ENCODE assay signal across 31 cellular contexts in the genomic region with DNA sequence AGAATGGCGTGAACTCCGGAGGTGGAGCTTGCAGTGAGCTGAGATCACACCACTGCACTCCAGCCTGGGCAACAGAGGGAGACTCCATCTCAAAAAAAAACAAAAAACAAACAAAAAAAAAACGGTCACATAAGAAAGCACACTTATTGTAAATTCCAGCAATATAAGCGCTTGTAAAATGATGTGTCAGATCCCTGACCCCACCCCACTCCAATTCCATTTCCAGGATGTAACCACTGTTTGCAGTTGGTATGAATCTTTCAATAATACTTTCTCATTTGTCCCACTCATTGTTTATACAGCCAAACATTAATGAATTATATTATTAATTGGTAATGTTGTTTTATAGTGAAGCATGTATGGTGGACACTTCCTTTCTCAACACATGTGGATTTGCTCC. TPM values are rescaled to one million over a fixed set of nuclear protein-coding genes. Genes with fewer than 3 reads are reported as not detected.
DNase-seq lines count a peak whose midpoint lies in the region; ATAC-seq, FAIRE-seq and TF ChIP-seq lines count a peak whose summit lies in the region.
"Had no signal": no experiment of that assay in that cellular context is flagged by ENCODE, and none has a peak within 500 bp of the region (broad histone marks: within the 10 kb centered on the region; RNA-seq: fewer than 3 reads in every experiment).

No MANE protein-coding gene starts in this region.

- CTCF ChIA-PET in A549 (lab: Yijun Ruan, JAX): interaction anchor here (2.3 to 2.8 kb wide), 5 partner anchors 15 to 104 kb away, joined by 7 to 23 read pairs (median 14); partner anchors contain the start of gene CEACAM1

- no peak overlapping the region for H3K27ac ChIP-seq in A549
- no peak overlapping the region for H3K27ac ChIP-seq in osteoblast (ENCODE audit: low read depth, low read length)
- H3K27ac ChIP-seq: 22Rv1, BLaER1 had no signal

- peaks cover 34% of the 10 kb centered on the region for H3K27me3 ChIP-seq in osteoblast (ENCODE audit: insufficient read depth, low read length)
- H3K27me3 ChIP-seq: BE2C had no signal

- TF ChIP-seq POLR2A in A549 (IDR thresholded peaks at IDR 0.05; ENCODE audit: low read length): no peak

- ATAC-seq in A549 (no peak), left colon (peak; percentile 60), GM18519 (IDR thresholded peaks at IDR 0.05; ENCODE audit: low FRiP score, unreplicated experiment) (no peak), HG03432 (IDR thresholded peaks at IDR 0.05; ENCODE audit: unreplicated experiment) (no peak)
- ATAC-seq: GM12878 had no signal

- no peak overlapping the region for H3K4me3 ChIP-seq in A549
- no peak overlapping the region for H3K4me3 ChIP-seq in osteoblast (ENCODE audit: insufficient read depth, low read length)
- H3K4me3 ChIP-seq: BLaER1, GM12878 had no signal

- no peak for TF ChIP-seq CTCF in A549 (IDR thresholded peaks at IDR 0.05)
- TF ChIP-seq CTCF in osteoblast (IDR thresholded peaks at IDR 0.05; ENCODE audit: extremely low read depth, low read depth, low read length): no peak

- POLR2A ChIA-PET in A549 (lab: Yijun Ruan, JAX): no interaction called here

- no peak overlapping the region for H2AFZ ChIP-seq in osteoblast (ENCODE audit: low read length)

- H3K4me1 ChIP-seq in A549 (no peaks in the 10 kb centered on the region), osteoblast (ENCODE audit: insufficient read depth, low read length) (no peaks in the 10 kb centered on the region)
- H3K4me1 ChIP-seq: BE2C had no signal

- no peak for TF ChIP-seq EP300 in A549 (IDR thresholded peaks at IDR 0.05)

- intact Hi-C loops in left colon (cut with DNase I, micrococcal nuclease): no loop called here

- 63% methylated on average over 4 of the region's 4 CpGs for WGBS in A549 (ENCODE audit: missing lambda C conversion rate)

- FAIRE-seq in A549 (lab: Jason Lieb, UNC): peak; percentile 63
- FAIRE-seq: GM12878, GM12892, GM18507, GM19239 had no signal

- H3K79me2 ChIP-seq in osteoblast (ENCODE audit: insufficient read depth, low read length): no peaks in the 10 kb centered on the region

- no peak for DNase-seq in A549 (ENCODE audit: low read depth in 1 of 2, low spot score in 1 of 2)
- peak; percentile 35 for DNase-seq in LoVo (ENCODE audit: low spot score)
- DNase-seq in left colon: no peak
- peak; percentile 82 for DNase-seq in osteoblast (ENCODE audit: insufficient read length, low spot score, missing footprints)
- no peak for DNase-seq in midbrain (lab: John Stamatoyannopoulos, UW)
- DNase-seq: ACHN; BE2C; C1 segment of cervical spinal cord; CD4-positive, alpha-beta memory T cell; CD4-positive, CD25-positive, alpha-beta regulatory T cell; CD8-positive, alpha-beta memory T cell; COR-L47; DMS 273 treated with DMSO at 0.1 percent for 48 hours; DMS153; DMS79; DND-41; EL; GDM1 had no signal

- H3K9me3 ChIP-seq in A549: peaks cover 6% of the 10 kb centered on the region; the same call in 2 of the 3 replicates
- no peaks in the 10 kb centered on the region for H3K9me3 ChIP-seq in osteoblast (ENCODE audit: low read depth, low read length)
- H3K9me3 ChIP-seq: BE2C had no signal

- no peak overlapping the region for H3K4me2 ChIP-seq in A549
- no peak overlapping the region for H3K4me2 ChIP-seq in osteoblast (ENCODE audit: insufficient read depth, low read length)
- H3K4me2 ChIP-seq: BLaER1 had no signal

- H3K36me3 ChIP-seq in osteoblast (ENCODE audit: insufficient read depth, low read length): no peaks in the 10 kb centered on the region
- H3K36me3 ChIP-seq: BE2C, BLaER1 had no signal

- TF ChIP-seq RAD21 in A549 (conservative IDR thresholded peaks at IDR 0.05 in 1 of 2, IDR thresholded peaks at IDR 0.05 in 1 of 2): no peak

- no peaks in the 10 kb centered on the region for H4K20me1 ChIP-seq in osteoblast (ENCODE audit: insufficient read depth, low read length)

TF ChIP-seq in A549, 52 proteins besides CTCF, POLR2A, EP300 and RAD21:
- TF ChIP-seq SREBF2 (IDR thresholded peaks at IDR 0.05) (no peak), PHF8 (IDR thresholded peaks at IDR 0.05; ENCODE audit: borderline replicate concordance, low read depth) (no peak), HEYL (CRISPR knock-in tag; IDR thresholded peaks at IDR 0.05) (no peak), JUN (IDR thresholded peaks at IDR 0.05) (no peak)
- TF ChIP-seq, protein P1, sequence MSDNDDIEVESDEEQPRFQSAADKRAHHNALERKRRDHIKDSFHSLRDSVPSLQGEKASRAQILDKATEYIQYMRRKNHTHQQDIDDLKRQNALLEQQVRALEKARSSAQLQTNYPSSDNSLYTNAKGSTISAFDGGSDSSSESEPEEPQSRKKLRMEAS (IDR thresholded peaks at IDR 0.05): no peak
- TF ChIP-seq, protein P2, sequence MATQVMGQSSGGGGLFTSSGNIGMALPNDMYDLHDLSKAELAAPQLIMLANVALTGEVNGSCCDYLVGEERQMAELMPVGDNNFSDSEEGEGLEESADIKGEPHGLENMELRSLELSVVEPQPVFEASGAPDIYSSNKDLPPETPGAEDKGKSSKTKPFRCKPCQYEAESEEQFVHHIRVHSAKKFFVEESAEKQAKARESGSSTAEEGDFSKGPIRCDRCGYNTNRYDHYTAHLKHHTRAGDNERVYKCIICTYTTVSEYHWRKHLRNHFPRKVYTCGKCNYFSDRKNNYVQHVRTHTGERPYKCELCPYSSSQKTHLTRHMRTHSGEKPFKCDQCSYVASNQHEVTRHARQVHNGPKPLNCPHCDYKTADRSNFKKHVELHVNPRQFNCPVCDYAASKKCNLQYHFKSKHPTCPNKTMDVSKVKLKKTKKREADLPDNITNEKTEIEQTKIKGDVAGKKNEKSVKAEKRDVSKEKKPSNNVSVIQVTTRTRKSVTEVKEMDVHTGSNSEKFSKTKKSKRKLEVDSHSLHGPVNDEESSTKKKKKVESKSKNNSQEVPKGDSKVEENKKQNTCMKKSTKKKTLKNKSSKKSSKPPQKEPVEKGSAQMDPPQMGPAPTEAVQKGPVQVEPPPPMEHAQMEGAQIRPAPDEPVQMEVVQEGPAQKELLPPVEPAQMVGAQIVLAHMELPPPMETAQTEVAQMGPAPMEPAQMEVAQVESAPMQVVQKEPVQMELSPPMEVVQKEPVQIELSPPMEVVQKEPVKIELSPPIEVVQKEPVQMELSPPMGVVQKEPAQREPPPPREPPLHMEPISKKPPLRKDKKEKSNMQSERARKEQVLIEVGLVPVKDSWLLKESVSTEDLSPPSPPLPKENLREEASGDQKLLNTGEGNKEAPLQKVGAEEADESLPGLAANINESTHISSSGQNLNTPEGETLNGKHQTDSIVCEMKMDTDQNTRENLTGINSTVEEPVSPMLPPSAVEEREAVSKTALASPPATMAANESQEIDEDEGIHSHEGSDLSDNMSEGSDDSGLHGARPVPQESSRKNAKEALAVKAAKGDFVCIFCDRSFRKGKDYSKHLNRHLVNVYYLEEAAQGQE (IDR thresholded peaks at IDR 0.05): no peak

RNA-seq across cellular contexts. Expression of gene CEACAM1, which starts 15.9 kb away (rescaled TPM):
- polyA plus RNA-seq in A549 (2011; rRNA removed) (8.9 and 10.1 TPM in 2 replicates), A549 (2017; fragmentation: RNase III; extraction: RNeasy Plus Mini Kit Qiagen cat#74134 plus additional on column Dnase treatment) (0.43 to 0.88 TPM (median 0.52 TPM) in 3 replicates)
- 0.54 and 0.87 TPM in 2 replicates for polyA plus RNA-seq in A549 (2012; cell fraction: cytosol; rRNA removed)
- 0.91 TPM in 2 replicates for polyA plus RNA-seq in A549 (2012; cell fraction: nucleus; rRNA removed)
- polyA minus RNA-seq in A549 (2011; rRNA and poly(A)+ RNA removed): 5.6 and 6.7 TPM in 2 replicates
- total RNA-seq in left colon (1,000 to 10,000 TPM in 1 of 2 donors, 100 to 1,000 TPM in 1; 627 to 1,309 TPM), osteoblast (not detected in 2 replicates)
- polyA plus RNA-seq: AG04450 had no signal

RNA-seq across cellular contexts. Expression of gene CEACAM8, which starts 50.6 kb away (rescaled TPM):
- polyA plus RNA-seq in A549 (2011; rRNA removed) (not detected in 2 replicates), A549 (2017; fragmentation: RNase III; extraction: RNeasy Plus Mini Kit Qiagen cat#74134 plus additional on column Dnase treatment) (not detected in 3 replicates)
- polyA plus RNA-seq in A549 (2012; cell fraction: cytosol; rRNA removed): not detected in 2 replicates
- polyA plus RNA-seq in A549 (2012; cell fraction: nucleus; rRNA removed): not detected in 2 replicates
- not detected in 2 replicates for polyA minus RNA-seq in A549 (2011; rRNA and poly(A)+ RNA removed)
- total RNA-seq in left colon (1 to 10 TPM in 1 of 2 donors, under 1 TPM in 1; 0.89 to 1.7 TPM), osteoblast (not detected in 2 replicates)
- total RNA-seq: A172; A673; CD4-positive, alpha-beta memory T cell; CD4-positive, CD25-positive, alpha-beta regulatory T cell; CD8-positive, alpha-beta memory T cell; Daoy; GM12878 had no signal
- polyA plus RNA-seq: AG04450; CD14-positive monocyte; CD4-positive, alpha-beta memory T cell; CD4-positive, CD25-positive, alpha-beta regulatory T cell; CD8-positive, alpha-beta memory T cell had no signal

Comparison
In these comparisons a context has a peak if more than half of its experiments do, and no peak if none do; other contexts are left out.
1. DNase-seq: peak in LoVo (single experiment) and osteoblast (single experiment); none in A549 (0 of 2), left colon (0 of 2) and midbrain (single experiment).
2. RNA of gene CEACAM1, which starts 15.9 kb away (total RNA-seq): 627 to 1,309 TPM in left colon; not detected in osteoblast; every median in the first group is over 100 times any median in the second.